Comparison of ENCODE assay signal across 13 cellular contexts in genomic region chr22:29817724-29818123, GRCh38.
"Had no signal": no experiment of that assay in that cellular context is flagged by ENCODE, and none has a peak within 500 bp of the region (broad histone marks: within the 10 kb centered on the region; RNA-seq: fewer than 3 reads in every experiment).

No MANE protein-coding gene starts in this region.

- ATAC-seq: activated CD8-positive, alpha-beta T cell treated with anti-CD3 and anti-CD28 coated beads, Interleukin-2, amount 10 ng/mL, durations not matched to agents 7 days and 5 days; lower lobe of right lung; stimulated activated memory B cell treated with anti-CD40 and anti-IgM and Interleukin-4, amounts not matched to agents 10 μg/mL and 1 μg/mL and 100 μg/mL, for 72 hours had no signal

- H3K27me3 Mint-ChIP-seq: activated naive CD8-positive, alpha-beta T cell; stimulated activated memory B cell treated with anti-CD40 and anti-IgM and Interleukin-4, amounts not matched to agents 10 μg/mL and 1 μg/mL and 100 μg/mL, for 72 hours had no signal

- DNase-seq: activated CD8-positive, alpha-beta memory T cell treated with anti-CD3 and anti-CD28 coated beads, Interleukin-2, amount 50 U/mL, for 48 hours; activated CD8-positive, alpha-beta T cell treated with anti-CD3 and anti-CD28 coated beads, Interleukin-2, amount 10 ng/mL, durations not matched to agents 7 days and 5 days; anterior cingulate cortex; hypothalamus; lower lobe of right lung; midbrain; T-helper 9 cell; upper lobe of left lung had no signal

- H3K27ac Mint-ChIP-seq: activated CD8-positive, alpha-beta T cell treated with anti-CD3 and anti-CD28 coated beads, Interleukin-2, amount 10 ng/mL, durations not matched to agents 7 days and 5 days; activated naive CD8-positive, alpha-beta T cell; stimulated activated memory B cell treated with anti-CD40 and anti-IgM and Interleukin-4, amounts not matched to agents 10 μg/mL and 1 μg/mL and 100 μg/mL, for 72 hours had no signal

- H3K27ac ChIP-seq: lower lobe of right lung, neutrophil, upper lobe of left lung had no signal

- H3K9me3 ChIP-seq: lower lobe of right lung, neutrophil, right atrium auricular region, upper lobe of left lung had no signal

- H3K9me3 Mint-ChIP-seq: stimulated activated memory B cell treated with anti-CD40 and anti-IgM and Interleukin-4, amounts not matched to agents 10 μg/mL and 1 μg/mL and 100 μg/mL, for 72 hours had no signal

- H3K27me3 ChIP-seq: neutrophil, right atrium auricular region, upper lobe of left lung had no signal

- H3K4me3 ChIP-seq: lower lobe of right lung, right atrium auricular region, smooth muscle cell, upper lobe of left lung had no signal

- H3K4me3 Mint-ChIP-seq: activated CD8-positive, alpha-beta T cell treated with anti-CD3 and anti-CD28 coated beads, Interleukin-2, amount 10 ng/mL, durations not matched to agents 7 days and 5 days; activated naive CD8-positive, alpha-beta T cell; stimulated activated memory B cell treated with anti-CD40 and anti-IgM and Interleukin-4, amounts not matched to agents 10 μg/mL and 1 μg/mL and 100 μg/mL, for 72 hours had no signal
